10 cellular contexts compared by ENCODE assay signal in genomic region chr3:58260261-58260731, GRCh38. TPM values are rescaled to one million over a fixed set of nuclear protein-coding genes. Genes with fewer than 3 reads are reported as not detected.
DNase-seq lines count a peak whose midpoint lies in the region; ATAC-seq and TF ChIP-seq lines count a peak whose summit lies in the region.
"Had no signal": no experiment of that assay in that cellular context is flagged by ENCODE, and none has a peak within 500 bp of the region (broad histone marks: within the 10 kb centered on the region; RNA-seq: fewer than 3 reads in every experiment).

No MANE protein-coding gene starts in this region.

- H3K36me3 Mint-ChIP-seq in neural progenitor cell (peaks cover 3% of the 10 kb centered on the region), endothelial cell (ENCODE audit: low read depth, unreplicated experiment) (peaks cover 4% of the 10 kb centered on the region)
- H3K36me3 Mint-ChIP-seq: WTC11 had no signal

- H3K27ac Mint-ChIP-seq in neural progenitor cell, result no peak overlapping the region
- no peak overlapping the region for H3K27ac Mint-ChIP-seq in endothelial cell (ENCODE audit: unreplicated experiment)
- H3K27ac Mint-ChIP-seq: WTC11 had no signal

- H3K9me3 Mint-ChIP-seq in neural progenitor cell (no peaks in the 10 kb centered on the region), endothelial cell (ENCODE audit: unreplicated experiment) (no peaks in the 10 kb centered on the region)
- H3K9me3 Mint-ChIP-seq: WTC11 had no signal

- H3K4me1 Mint-ChIP-seq in neural progenitor cell (peaks cover 25% of the 10 kb centered on the region), endothelial cell (ENCODE audit: unreplicated experiment) (no peaks in the 10 kb centered on the region)
- H3K4me1 Mint-ChIP-seq: WTC11 had no signal

- no peak overlapping the region for H3K4me3 Mint-ChIP-seq in neural progenitor cell
- no peak overlapping the region for H3K4me3 Mint-ChIP-seq in endothelial cell (ENCODE audit: unreplicated experiment)
- H3K4me3 Mint-ChIP-seq: WTC11 had no signal

- H3K9me3 ChIP-seq in neural progenitor cell (ENCODE audit: low read depth) (no peaks in the 10 kb centered on the region), HAP-1 (no peaks in the 10 kb centered on the region)

- no peaks in the 10 kb centered on the region for H3K79me2 ChIP-seq in neural progenitor cell (ENCODE audit: low read depth)

- H3K27me3 Mint-ChIP-seq in neural progenitor cell (ENCODE audit: insufficient read depth, low read depth) (no peaks in the 10 kb centered on the region), endothelial cell (ENCODE audit: unreplicated experiment) (no peaks in the 10 kb centered on the region)

- peaks cover 31% of the 10 kb centered on the region for H3F3A ChIP-seq in neural progenitor cell (ENCODE audit: low read depth)

- H3K4me2 ChIP-seq in neural progenitor cell, result peak overlapping the region; percentile 26

- H3K36me3 ChIP-seq in brain microvascular endothelial cell (replicated peaks) (no peaks in the 10 kb centered on the region), neural progenitor cell (no peaks in the 10 kb centered on the region), HAP-1 (replicated peaks) (0 out of 2 replicates have a peak, but pooled peaks cover 5% of the 10 kb centered on the region)

- H3K27ac ChIP-seq in brain microvascular endothelial cell, result peak overlapping the region; percentile 45
- peak overlapping the region; percentile 63 for H3K27ac ChIP-seq in neural progenitor cell

- in situ Hi-C loops in brain microvascular endothelial cell (cut with HindIII; ENCODE audit: low pct_ligation_motif_present, low sequenced_read_pairs), result no loop called here
- in situ Hi-C loops in HAP-1 (cut with MboI; ENCODE audit: low sequenced_read_pairs), result no loop called here

- H3K9ac ChIP-seq in neural progenitor cell, result no peak overlapping the region

- H3K4me3 ChIP-seq in brain microvascular endothelial cell (ENCODE audit: low read depth, low read length) (no peak overlapping the region), neural progenitor cell (no peak overlapping the region), HAP-1 (no peak overlapping the region)

- H3K27me3 ChIP-seq in brain microvascular endothelial cell (replicated peaks) (no peaks in the 10 kb centered on the region), neural progenitor cell (no peaks in the 10 kb centered on the region), HAP-1 (ENCODE audit: low read depth) (no peaks in the 10 kb centered on the region)

- ATAC-seq in HG03457 (IDR thresholded peaks at IDR 0.05; ENCODE audit: unreplicated experiment), result no peak
- no peak for ATAC-seq in GM19467 (IDR thresholded peaks at IDR 0.05; ENCODE audit: unreplicated experiment)
- ATAC-seq: WTC11 had no signal

- H2AFZ ChIP-seq in neural progenitor cell (replicated peaks), result no peak overlapping the region

- peaks cover 36% of the 10 kb centered on the region for H3K4me1 ChIP-seq in neural progenitor cell
- no peaks in the 10 kb centered on the region for H3K4me1 ChIP-seq in HAP-1

- H4K20me1 ChIP-seq in neural progenitor cell (ENCODE audit: low read depth), result no peaks in the 10 kb centered on the region

- TF ChIP-seq CTCF in brain microvascular endothelial cell (IDR thresholded peaks at IDR 0.05; ENCODE audit: low read depth, low read length, missing control alignments), result no peak
- no peak for TF ChIP-seq CTCF in neural progenitor cell (IDR thresholded peaks at IDR 0.05)
- no peak for TF ChIP-seq CTCF in endothelial cell (IDR thresholded peaks at IDR 0.05; ENCODE audit: unreplicated experiment)

- DNase-seq in ELR (ENCODE audit: low read depth) (peak; percentile 91), NCI-H69 (lab: John Stamatoyannopoulos, UW) (peak; percentile 23), brain microvascular endothelial cell (peak; percentile 86), neural progenitor cell (ENCODE audit: low spot score) (peak; percentile 22), endothelial cell (ENCODE audit: low spot score) (no peak), HAP-1 (ENCODE audit: low spot score in 2 of 2) (no peak)
- DNase-seq: NCI-H146 had no signal

RNA-seq across cellular contexts. Expression of gene ABHD6, which starts 22.7 kb away (rescaled TPM):
- 18.5 and 21.5 TPM in 2 replicates for total RNA-seq in neural progenitor cell (ENCODE audit: low replicate concordance)
- 3.0 TPM for total RNA-seq in endothelial cell (ENCODE audit: unreplicated experiment)

RNA-seq across cellular contexts. Expression of gene RPP14, which starts 45.7 kb away (rescaled TPM):
- total RNA-seq in neural progenitor cell (ENCODE audit: low replicate concordance) (16.4 and 17.8 TPM in 2 replicates), endothelial cell (ENCODE audit: unreplicated experiment) (15.2 TPM)

RNA-seq across cellular contexts. Expression of gene HTD2, which starts 46.0 kb away (rescaled TPM):
- 14.0 and 29.5 TPM in 2 replicates for total RNA-seq in neural progenitor cell (ENCODE audit: low replicate concordance)
- 8.4 TPM for total RNA-seq in endothelial cell (ENCODE audit: unreplicated experiment)

RNA-seq across cellular contexts. Expression of gene DNASE1L3, which starts 49.5 kb away (rescaled TPM):
- not detected in 2 replicates for total RNA-seq in neural progenitor cell (ENCODE audit: low replicate concordance)
- total RNA-seq in endothelial cell (ENCODE audit: unreplicated experiment), result 1.6 TPM
- total RNA-seq: WTC11 had no signal

Comparison
In these comparisons a context has a peak if more than half of its experiments do, and no peak if none do; other contexts are left out.
1. DNase-seq: peak in ELR (single experiment), NCI-H69 (single experiment), brain microvascular endothelial cell (single experiment) and neural progenitor cell (single experiment); none in endothelial cell (single experiment) and HAP-1 (0 of 2).